Comparison of ENCODE assay signal across 1 cellular context in genomic region chr2:241884951-241885700, GRCh38.
TF ChIP-seq lines count a peak whose summit lies in the region.

No MANE protein-coding gene starts in this region.

TF ChIP-seq in H1, 55 proteins besides CTCF, POLR2A, EP300 and RAD21:
- TF ChIP-seq, protein P1, sequence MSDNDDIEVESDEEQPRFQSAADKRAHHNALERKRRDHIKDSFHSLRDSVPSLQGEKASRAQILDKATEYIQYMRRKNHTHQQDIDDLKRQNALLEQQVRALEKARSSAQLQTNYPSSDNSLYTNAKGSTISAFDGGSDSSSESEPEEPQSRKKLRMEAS (IDR thresholded peaks at IDR 0.05): no peak
- TF ChIP-seq KDM1A (IDR thresholded peaks at IDR 0.05; ENCODE audit: borderline replicate concordance, low read length): no peak
- TF ChIP-seq SAP30 (IDR thresholded peaks at IDR 0.05; ENCODE audit: insufficient read depth, insufficient replicate concordance, low read length): no peak
- TF ChIP-seq SIRT6 (IDR thresholded peaks at IDR 0.05; ENCODE audit: low read length): no peak
- TF ChIP-seq TAF7 (optimal IDR thresholded peaks at IDR 0.05; ENCODE audit: borderline replicate concordance, low read depth, low read length): no peak
- TF ChIP-seq TEAD4 (IDR thresholded peaks at IDR 0.05; ENCODE audit: low read depth, low read length): no peak
- no peak for TF ChIP-seq FOSL1 (IDR thresholded peaks at IDR 0.05; ENCODE audit: insufficient read depth, low read depth, low read length)
- no peak for TF ChIP-seq CEBPB (IDR thresholded peaks at IDR 0.05; ENCODE audit: low read depth, low read length)
- no peak for TF ChIP-seq RXRA (IDR thresholded peaks at IDR 0.05; ENCODE audit: insufficient read depth, low read depth, low read length)
- TF ChIP-seq CTBP2 (IDR thresholded peaks at IDR 0.05; ENCODE audit: borderline replicate concordance, insufficient read depth, insufficient read length, low read length): no peak
- TF ChIP-seq RNF2 (IDR thresholded peaks at IDR 0.05; ENCODE audit: borderline replicate concordance, low read depth, low read length, missing control alignments, poor library complexity, severe bottlenecking): no peak
- TF ChIP-seq JUN (IDR thresholded peaks at IDR 0.05; ENCODE audit: low read depth, low read length): no peak
- TF ChIP-seq NANOG (IDR thresholded peaks at IDR 0.05; ENCODE audit: insufficient read depth, low read depth, low read length, poor library complexity, severe bottlenecking): no peak
